In the genomic region with DNA sequence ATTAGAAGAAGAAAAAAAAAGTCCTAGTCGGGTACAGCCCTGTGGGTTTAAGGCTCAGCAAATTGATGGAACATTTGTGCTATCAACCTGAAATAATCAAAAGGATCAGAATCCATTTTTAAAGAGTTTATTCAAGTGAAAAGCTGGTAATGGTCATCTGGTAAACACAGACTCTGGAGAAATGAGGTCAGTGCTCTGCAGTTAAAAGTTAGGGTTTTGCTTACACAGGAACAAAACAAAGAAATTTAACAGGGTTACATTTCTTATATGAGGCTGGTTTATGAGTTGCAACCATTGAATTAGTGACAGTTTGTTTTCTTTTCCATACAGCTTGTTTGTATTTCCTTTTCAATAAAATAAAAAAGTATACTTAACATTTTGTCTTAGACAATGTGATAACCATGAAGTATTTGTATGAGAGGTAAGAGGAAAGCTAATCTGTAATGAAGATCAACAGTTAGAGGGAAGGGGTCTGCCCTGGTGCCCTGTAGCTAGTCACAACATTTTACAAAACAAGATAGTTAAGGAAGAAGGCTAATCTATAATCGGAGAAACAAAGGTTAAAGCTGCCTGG, we compare ENCODE assay signal across 21 cellular contexts.
"Had no signal": no experiment of that assay in that cellular context is flagged by ENCODE, and none has a peak within 500 bp of the region (broad histone marks: within the 10 kb centered on the region; RNA-seq: fewer than 3 reads in every experiment).

No MANE protein-coding gene starts in this region.

- H3K27ac ChIP-seq: RWPE1 had no signal

- FAIRE-seq: HepG2 had no signal

- DNase-seq: IMR-90, Karpas-422, KG1, MM.1S, NCI-H1105, NCI-H1417, NCI-H1436 treated with DMSO at 0.1 percent for 48 hours, NCI-H1694, NCI-H187 treated with DMSO at 0.1 percent for 48 hours, NCI-H2029 treated with DMSO at 0.1 percent for 48 hours, NCI-H2227 treated with DMSO at 0.1 percent for 48 hours, NCI-H446, NCI-H510A, NCI-H524 treated with DMSO at 0.1 percent for 48 hours, NCI-H69, NCI-H774, SHP77, SK-N-SH had no signal

- ATAC-seq: HepG2, Panc1 had no signal

- H3K9ac ChIP-seq: SK-N-SH had no signal

- H3K4me2 ChIP-seq: SK-N-SH had no signal

- H3K9me3 ChIP-seq: SK-N-SH had no signal
